ENCODE assay signal across 20 cellular contexts in genomic region chr7:79652619-79653018, GRCh38.
DNase-seq lines count a peak whose midpoint lies in the region; ATAC-seq, FAIRE-seq and TF ChIP-seq lines count a peak whose summit lies in the region.
"Had no signal": no experiment of that assay in that cellular context is flagged by ENCODE, and none has a peak within 500 bp of the region (broad histone marks: within the 10 kb centered on the region; RNA-seq: fewer than 3 reads in every experiment).

No MANE protein-coding gene starts in this region.

- H3K4me1 Mint-ChIP-seq in HFFc6 (ENCODE audit: low read depth) (peaks cover 42% of the 10 kb centered on the region), astrocyte (ENCODE audit: low read depth, unreplicated experiment) (peaks cover 6% of the 10 kb centered on the region)
- H3K4me1 Mint-ChIP-seq in activated T-cell treated with anti-CD3 and anti-CD28 coated beads, Interleukin-2, amount 50 U/mL, for 4 hours (ENCODE audit: low read depth): no peaks in the 10 kb centered on the region
- H3K4me1 Mint-ChIP-seq: B cell; CD4-positive, CD25-positive, alpha-beta regulatory T cell had no signal

- H3K9ac ChIP-seq in astrocyte (ENCODE audit: low read length): no peak overlapping the region
- H3K9ac ChIP-seq in keratinocyte (ENCODE audit: control insufficient read depth, extremely low read depth, insufficient read depth, low read length): no peak overlapping the region

- H3K79me2 ChIP-seq in astrocyte (ENCODE audit: insufficient read depth, low read length) (no peaks in the 10 kb centered on the region), keratinocyte (ENCODE audit: control insufficient read depth, insufficient read depth, low read length) (no peaks in the 10 kb centered on the region)

- H3K4me3 ChIP-seq in astrocyte (ENCODE audit: insufficient read depth, low read depth, low read length): no peak overlapping the region
- no peak overlapping the region for H3K4me3 ChIP-seq in keratinocyte (ENCODE audit: control insufficient read depth in 2 of 3, extremely low read depth in 1 of 3, insufficient read depth in 2 of 3, low read depth in 1 of 3, low read length in 3 of 3)
- H3K4me3 ChIP-seq: GM12878, MG63, SK-N-MC had no signal

- H3K9me3 ChIP-seq in astrocyte (ENCODE audit: insufficient read depth, low read depth, low read length) (no peaks in the 10 kb centered on the region), keratinocyte (ENCODE audit: control insufficient read depth, low read depth, low read length) (no peaks in the 10 kb centered on the region)
- H3K9me3 ChIP-seq: MG63 had no signal

- H3K36me3 Mint-ChIP-seq in HFFc6 (ENCODE audit: low read depth): no peaks in the 10 kb centered on the region
- H3K36me3 Mint-ChIP-seq in astrocyte (ENCODE audit: low read depth, unreplicated experiment): no peaks in the 10 kb centered on the region
- no peaks in the 10 kb centered on the region for H3K36me3 Mint-ChIP-seq in activated T-cell treated with anti-CD3 and anti-CD28 coated beads, Interleukin-2, amount 50 U/mL, for 4 hours (ENCODE audit: insufficient read depth)
- H3K36me3 Mint-ChIP-seq: CD4-positive, CD25-positive, alpha-beta regulatory T cell had no signal

- no peaks in the 10 kb centered on the region for H4K20me1 ChIP-seq in astrocyte (ENCODE audit: insufficient read depth, low read length)
- no peaks in the 10 kb centered on the region for H4K20me1 ChIP-seq in keratinocyte (ENCODE audit: control insufficient read depth, extremely low read depth, insufficient read depth, low read length)

- DNase-seq in HFFc6 (no peak), astrocyte (ENCODE audit: low read depth) (peak; percentile 4), keratinocyte (ENCODE audit: low read depth, low spot score) (no peak)
- no peak for DNase-seq in activated T-cell treated with anti-CD3 and anti-CD28 coated beads, Interleukin-2, amount 50 U/mL, for 4 hours
- DNase-seq: CD4-positive, CD25-positive, alpha-beta regulatory T cell; DMS79 treated with DMSO at 0.1 percent for 48 hours; GDM1; Karpas-422; MG63; NCI-H1092 treated with DMSO at 0.1 percent for 48 hours; NCI-H2081 treated with DMSO at 0.1 percent for 48 hours; NCI-H524 had no signal

- peak overlapping the region; percentile 20; the same call in 1 of the 2 replicates for H3K4me3 Mint-ChIP-seq in HFFc6
- no peak overlapping the region for H3K4me3 Mint-ChIP-seq in astrocyte (ENCODE audit: unreplicated experiment)
- H3K4me3 Mint-ChIP-seq in activated T-cell treated with anti-CD3 and anti-CD28 coated beads, Interleukin-2, amount 50 U/mL, for 4 hours: no peak overlapping the region
- H3K4me3 Mint-ChIP-seq: B cell; CD4-positive, CD25-positive, alpha-beta regulatory T cell had no signal

- H3K27me3 Mint-ChIP-seq in HFFc6 (ENCODE audit: insufficient read depth): no peaks in the 10 kb centered on the region; the same call in 1 of the 2 replicates
- no peaks in the 10 kb centered on the region for H3K27me3 Mint-ChIP-seq in astrocyte (ENCODE audit: low read depth, unreplicated experiment)
- no peaks in the 10 kb centered on the region for H3K27me3 Mint-ChIP-seq in activated T-cell treated with anti-CD3 and anti-CD28 coated beads, Interleukin-2, amount 50 U/mL, for 4 hours (ENCODE audit: low read depth)
- H3K27me3 Mint-ChIP-seq: B cell; CD4-positive, CD25-positive, alpha-beta regulatory T cell had no signal

- H3K9me3 Mint-ChIP-seq in HFFc6: no peaks in the 10 kb centered on the region
- H3K9me3 Mint-ChIP-seq in astrocyte (ENCODE audit: unreplicated experiment): peaks cover under 1% of the 10 kb centered on the region
- peaks cover 6% of the 10 kb centered on the region for H3K9me3 Mint-ChIP-seq in activated T-cell treated with anti-CD3 and anti-CD28 coated beads, Interleukin-2, amount 50 U/mL, for 4 hours

- dilution Hi-C loops in keratinocyte (cut with MboI; ENCODE audit: extremely low pct_ligation_motif_present, low sequenced_read_pairs): no loop called here

- peak overlapping the region; percentile 66 for H3K27ac Mint-ChIP-seq in HFFc6
- no peak overlapping the region for H3K27ac Mint-ChIP-seq in astrocyte (ENCODE audit: unreplicated experiment)
- H3K27ac Mint-ChIP-seq: B cell; CD4-positive, CD25-positive, alpha-beta regulatory T cell had no signal

- H2AFZ ChIP-seq in astrocyte (ENCODE audit: low read depth, low read length) (no peak overlapping the region), keratinocyte (ENCODE audit: control insufficient read depth, low read length) (peak overlapping the region; percentile 23)

- ATAC-seq in activated T-cell treated with anti-CD3 and anti-CD28 coated beads, Interleukin-2, amount 50 U/mL, for 4 hours: no peak
- ATAC-seq in GM19395 (IDR thresholded peaks at IDR 0.05; ENCODE audit: unreplicated experiment): no peak
- no peak for ATAC-seq in HG03520 (IDR thresholded peaks at IDR 0.05; ENCODE audit: unreplicated experiment)
- no peak for ATAC-seq in GM19455 (IDR thresholded peaks at IDR 0.05; ENCODE audit: unreplicated experiment)
- ATAC-seq: GM12878, Panc1, Right ventricle myocardium inferior had no signal

- H3K36me3 ChIP-seq in astrocyte (ENCODE audit: insufficient read depth, low read length) (no peaks in the 10 kb centered on the region), keratinocyte (ENCODE audit: control insufficient read depth in 2 of 2, extremely low read depth in 1 of 2, insufficient read depth in 2 of 2, low read length in 2 of 2) (no peaks in the 10 kb centered on the region)
- H3K36me3 ChIP-seq: MG63 had no signal

- no peaks in the 10 kb centered on the region for H3K9me1 ChIP-seq in keratinocyte (ENCODE audit: control insufficient read depth, extremely low read depth, insufficient read depth, low read length)

- H3K27ac ChIP-seq in astrocyte (ENCODE audit: low read depth, low read length) (no peak overlapping the region), keratinocyte (ENCODE audit: control insufficient read depth, insufficient read depth, low read length) (no peak overlapping the region)
- H3K27ac ChIP-seq: SK-N-MC had no signal

- FAIRE-seq in astrocyte (lab: Jason Lieb, UNC): peak; percentile 65
- no peak for FAIRE-seq in keratinocyte (lab: Jason Lieb, UNC)
- FAIRE-seq: GM12878 had no signal

- TF ChIP-seq CTCF in HFFc6 (IDR thresholded peaks at IDR 0.05) (no peak), astrocyte (IDR thresholded peaks at IDR 0.05; ENCODE audit: insufficient read depth, low read depth, low read length) (no peak), keratinocyte (optimal IDR thresholded peaks at IDR 0.05 in 1 of 3, IDR thresholded peaks at IDR 0.05 in 1 of 3, conservative IDR thresholded peaks at IDR 0.05 in 1 of 3; ENCODE audit: extremely low read depth in 1 of 3, insufficient read depth in 2 of 3, low read length in 3 of 3) (no peak)

- no peak overlapping the region for H3K4me2 ChIP-seq in astrocyte (ENCODE audit: low read length)
- H3K4me2 ChIP-seq in keratinocyte (ENCODE audit: control insufficient read depth, extremely low read depth, insufficient read depth, low read depth, low read length): no peak overlapping the region

- H3K4me1 ChIP-seq in astrocyte (ENCODE audit: insufficient read depth, low read length) (no peaks in the 10 kb centered on the region), keratinocyte (ENCODE audit: control insufficient read depth, extremely low read depth, insufficient read depth, low read length) (no peaks in the 10 kb centered on the region)

- no peaks in the 10 kb centered on the region for H3K27me3 ChIP-seq in astrocyte (ENCODE audit: insufficient read depth, low read length)
- H3K27me3 ChIP-seq in keratinocyte (ENCODE audit: control insufficient read depth, extremely low read depth, insufficient read depth, low read length): no peaks in the 10 kb centered on the region
- H3K27me3 ChIP-seq: MG63 had no signal
